In genomic region chr19:44890366-44891015, GRCh38 we compare ENCODE assay signal across 1 cellular context.
A peak's percentile ranks its signal among the peaks of the same experiment; 100 is the strongest.
TF ChIP-seq lines count a peak whose summit lies in the region.

No MANE protein-coding gene starts in this region.

TF ChIP-seq in HepG2, 621 proteins besides CTCF, POLR2A, EP300 and RAD21 (continued from another document and continues in another):
- TF ChIP-seq ATF4 (CRISPR knock-in tag; IDR thresholded peaks at IDR 0.05) (no peak), ZNF724P (CRISPR knock-in tag; IDR thresholded peaks at IDR 0.05; ENCODE audit: borderline replicate concordance) (no peak), SAFB2 (CRISPR knock-in tag; IDR thresholded peaks at IDR 0.05; ENCODE audit: borderline replicate concordance, low read depth) (no peak), JUNB (CRISPR knock-in tag; IDR thresholded peaks at IDR 0.05; ENCODE audit: borderline replicate concordance) (no peak), RBAK (CRISPR knock-in tag; IDR thresholded peaks at IDR 0.05) (no peak), NCOR1 (IDR thresholded peaks at IDR 0.05; ENCODE audit: borderline replicate concordance, low read length) (peak; percentile 4; the same call in 1 of the 2 replicates), MAFG (CRISPR knock-in tag; IDR thresholded peaks at IDR 0.05) (no peak), ATF6 (CRISPR knock-in tag; conservative IDR thresholded peaks at IDR 0.05) (no peak), XRCC5 (optimal IDR thresholded peaks at IDR 0.05; ENCODE audit: low read length) (peak; percentile 86), GTF3A (CRISPR knock-in tag; conservative IDR thresholded peaks at IDR 0.05) (no peak), CHD4 (IDR thresholded peaks at IDR 0.05; ENCODE audit: borderline replicate concordance, low read length) (no peak), ZNF318 (CRISPR knock-in tag; IDR thresholded peaks at IDR 0.05) (no peak), HNF1A (IDR thresholded peaks at IDR 0.05; ENCODE audit: low read depth) (no peak; the same call in 1 of the 2 replicates), HNF1A (CRISPR knock-in tag; IDR thresholded peaks at IDR 0.05; ENCODE audit: borderline replicate concordance) (peak; percentile 59; the same call in 1 of the 2 replicates), ZNF292 (CRISPR knock-in tag; IDR thresholded peaks at IDR 0.05; ENCODE audit: borderline replicate concordance, low read depth) (no peak), ZNF691 (CRISPR knock-in tag; IDR thresholded peaks at IDR 0.05; ENCODE audit: borderline replicate concordance, low read depth) (no peak), ZNF766 (CRISPR knock-in tag; IDR thresholded peaks at IDR 0.05; ENCODE audit: borderline replicate concordance) (no peak), SIX4 (CRISPR knock-in tag; IDR thresholded peaks at IDR 0.05) (0 out of 2 replicates have a peak, but pooled peaks have one; percentile 29), ZNF350 (CRISPR knock-in tag; IDR thresholded peaks at IDR 0.05; ENCODE audit: borderline replicate concordance, low read depth) (0 out of 2 replicates have a peak, but pooled peaks have one; percentile 66), ZBTB4 (CRISPR knock-in tag; IDR thresholded peaks at IDR 0.05; ENCODE audit: borderline replicate concordance) (no peak), TIGD3 (CRISPR knock-in tag; IDR thresholded peaks at IDR 0.05; ENCODE audit: borderline replicate concordance) (no peak), GPBP1L1 (CRISPR knock-in tag; IDR thresholded peaks at IDR 0.05) (no peak), JUN (CRISPR knock-in tag; IDR thresholded peaks at IDR 0.05) (no peak), ELF3 (CRISPR knock-in tag; IDR thresholded peaks at IDR 0.05) (peak; percentile 75; the same call in 1 of the 2 replicates), ZNF670 (CRISPR knock-in tag; IDR thresholded peaks at IDR 0.05; ENCODE audit: borderline replicate concordance) (no peak), ZNF772 (CRISPR knock-in tag; IDR thresholded peaks at IDR 0.05) (peak; percentile 38; the same call in 1 of the 2 replicates), ZNF354B (CRISPR knock-in tag; IDR thresholded peaks at IDR 0.05) (no peak), ZNF530 (CRISPR knock-in tag; IDR thresholded peaks at IDR 0.05; ENCODE audit: low read depth) (no peak), ZNF124 (CRISPR knock-in tag; IDR thresholded peaks at IDR 0.05) (no peak), ZNF567 (CRISPR knock-in tag; IDR thresholded peaks at IDR 0.05; ENCODE audit: borderline replicate concordance) (no peak), ZNF337 (CRISPR knock-in tag; IDR thresholded peaks at IDR 0.05; ENCODE audit: borderline replicate concordance, low read depth) (no peak; the same call in 1 of the 2 replicates), MIER3 (CRISPR knock-in tag; IDR thresholded peaks at IDR 0.05; ENCODE audit: borderline replicate concordance) (peak; percentile 64; the same call in 1 of the 2 replicates), FOXK2 (IDR thresholded peaks at IDR 0.05) (peak; percentile 74), NR2C2 (CRISPR knock-in tag; IDR thresholded peaks at IDR 0.05; ENCODE audit: borderline replicate concordance) (peak; percentile 98), ATF3 (CRISPR knock-in tag; IDR thresholded peaks at IDR 0.05) (peak; percentile 17; the same call in 1 of the 2 replicates)
